8 cellular contexts compared by ENCODE assay signal in genomic region chr1:183227963-183228649, GRCh38. TPM values are rescaled to one million over a fixed set of nuclear protein-coding genes. Genes with fewer than 3 reads are reported as not detected.
DNase-seq lines count a peak whose midpoint lies in the region; ATAC-seq and TF ChIP-seq lines count a peak whose summit lies in the region.

No MANE protein-coding gene starts in this region.

- peaks cover 18% of the 10 kb centered on the region for H3K4me1 Mint-ChIP-seq in mesothelial cell of epicardium

- peak overlapping the region; percentile 78 for H3K27ac Mint-ChIP-seq in mesothelial cell of epicardium

- H3K36me3 ChIP-seq in SU-DHL-6 (ENCODE audit: low read length) = no peaks in the 10 kb centered on the region

- no peak overlapping the region for H3K9ac ChIP-seq in SU-DHL-6 (ENCODE audit: low read length)

- no peaks in the 10 kb centered on the region for H3K9me3 ChIP-seq in SU-DHL-6 (ENCODE audit: insufficient read depth, low read length)

- H3K4me3 Mint-ChIP-seq in mesothelial cell of epicardium = no peak overlapping the region

- H3K4me3 ChIP-seq in SU-DHL-6 (ENCODE audit: insufficient read depth, low read length, poor library complexity, severe bottlenecking) = no peak overlapping the region

- H3K27ac ChIP-seq in SU-DHL-6 (ENCODE audit: low read depth, low read length) = no peak overlapping the region

- no peak overlapping the region for H3K4me2 ChIP-seq in SU-DHL-6 (ENCODE audit: low read depth, low read length, poor library complexity, severe bottlenecking)

- TF ChIP-seq CTCF in GM12872 (IDR thresholded peaks at IDR 0.05; ENCODE audit: insufficient read depth, low read depth, low read length) (peak; percentile 95), SU-DHL-6 (IDR thresholded peaks at IDR 0.05; ENCODE audit: insufficient read depth, low read length, poor library complexity, severe bottlenecking) (peak; percentile 50), mesothelial cell of epicardium (IDR thresholded peaks at IDR 0.05; ENCODE audit: unreplicated experiment) (peak; percentile 60)

- peak; percentile 62 for DNase-seq in AG08395 (ENCODE audit: low spot score)
- DNase-seq in HK-2 (ENCODE audit: unreplicated experiment) = peak; percentile 35
- peak; percentile 5 for DNase-seq in effector CD8-positive, alpha-beta T cell (lab: John Stamatoyannopoulos, UW)
- DNase-seq in mesothelial cell of epicardium (ENCODE audit: low spot score in 2 of 2, unreplicated experiment in 2 of 2) = peak in 1 of 2 experiments; percentile 56

- no peaks in the 10 kb centered on the region for H3K9me3 Mint-ChIP-seq in mesothelial cell of epicardium

- H3K27me3 ChIP-seq in SU-DHL-6 (ENCODE audit: low read length) = no peaks in the 10 kb centered on the region

- no peak overlapping the region for H2AFZ ChIP-seq in SU-DHL-6 (ENCODE audit: low read depth, low read length, severe bottlenecking)

- H3K36me3 Mint-ChIP-seq in mesothelial cell of epicardium = no peaks in the 10 kb centered on the region

- H3K79me2 ChIP-seq in SU-DHL-6 (ENCODE audit: insufficient read depth, low read length) = no peaks in the 10 kb centered on the region

- H3K27me3 Mint-ChIP-seq in mesothelial cell of epicardium (ENCODE audit: low read depth) = no peaks in the 10 kb centered on the region

- no peaks in the 10 kb centered on the region for H4K20me1 ChIP-seq in SU-DHL-6 (ENCODE audit: low read depth, low read length)

- H3K9me2 ChIP-seq in SU-DHL-6 (replicated peaks; ENCODE audit: insufficient read depth, low read length) = no peaks in the 10 kb centered on the region

- no peaks in the 10 kb centered on the region for H3F3A ChIP-seq in SU-DHL-6 (ENCODE audit: insufficient read depth)

- no peak for ATAC-seq in HG03521 (IDR thresholded peaks at IDR 0.05; ENCODE audit: unreplicated experiment)
- ATAC-seq in HG03280 (IDR thresholded peaks at IDR 0.05; ENCODE audit: unreplicated experiment) = no peak

RNA-seq across cellular contexts. Expression of gene LAMC2, which starts 42.0 kb away (rescaled TPM):
- 9.2 to 10.4 TPM (median 9.9 TPM) in 3 replicates for total RNA-seq in mesothelial cell of epicardium
